In the genomic region with DNA sequence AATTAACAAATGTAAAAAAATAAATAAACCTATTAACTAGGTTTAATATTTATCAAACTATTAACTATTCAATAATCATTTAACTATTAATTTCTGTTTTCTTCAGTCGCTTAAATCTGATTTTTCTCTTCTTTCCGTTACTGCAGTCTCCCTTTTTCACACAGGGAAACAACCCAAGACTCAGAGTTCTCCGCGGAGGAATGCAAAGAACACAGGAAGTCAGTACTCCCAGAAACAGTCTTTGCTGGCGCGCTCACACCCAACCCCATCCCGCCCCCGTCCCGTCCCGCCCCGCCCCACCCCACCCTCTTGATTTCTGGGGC, we compare ENCODE assay signal across 1 cellular context.
TF ChIP-seq lines count a peak whose summit lies in the region.

No MANE protein-coding gene starts in this region.

TF ChIP-seq in HCT116, 20 proteins besides CTCF, POLR2A, EP300 and RAD21:
- peak; percentile 53 for TF ChIP-seq POLR2AphosphoS5 (IDR thresholded peaks at IDR 0.05; ENCODE audit: low read depth, low read length)
- TF ChIP-seq ELF1 (IDR thresholded peaks at IDR 0.05; ENCODE audit: borderline replicate concordance, low read depth), result no peak
TF ChIP-seq in HCT116: peak in this region for 1.
